9 cellular contexts compared by ENCODE assay signal in genomic region chr19:41192574-41193419, GRCh38. TPM values are rescaled to one million over a fixed set of nuclear protein-coding genes. Genes with fewer than 3 reads are reported as not detected.
DNase-seq lines count a peak whose midpoint lies in the region; ATAC-seq and TF ChIP-seq lines count a peak whose summit lies in the region.
"Had no signal": no experiment of that assay in that cellular context is flagged by ENCODE, and none has a peak within 500 bp of the region (broad histone marks: within the 10 kb centered on the region; RNA-seq: fewer than 3 reads in every experiment).

A gene with protein sequence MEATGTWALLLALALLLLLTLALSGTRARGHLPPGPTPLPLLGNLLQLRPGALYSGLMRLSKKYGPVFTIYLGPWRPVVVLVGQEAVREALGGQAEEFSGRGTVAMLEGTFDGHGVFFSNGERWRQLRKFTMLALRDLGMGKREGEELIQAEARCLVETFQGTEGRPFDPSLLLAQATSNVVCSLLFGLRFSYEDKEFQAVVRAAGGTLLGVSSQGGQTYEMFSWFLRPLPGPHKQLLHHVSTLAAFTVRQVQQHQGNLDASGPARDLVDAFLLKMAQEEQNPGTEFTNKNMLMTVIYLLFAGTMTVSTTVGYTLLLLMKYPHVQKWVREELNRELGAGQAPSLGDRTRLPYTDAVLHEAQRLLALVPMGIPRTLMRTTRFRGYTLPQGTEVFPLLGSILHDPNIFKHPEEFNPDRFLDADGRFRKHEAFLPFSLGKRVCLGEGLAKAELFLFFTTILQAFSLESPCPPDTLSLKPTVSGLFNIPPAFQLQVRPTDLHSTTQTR (plus strand): TSS chr19:41193219. CDS start chr19:41193265, 46 bp downstream.

- intact Hi-C loops in psoas muscle (cut with DNase I), result no loop called here

- H3K9me3 ChIP-seq in psoas muscle, result no peaks in the 10 kb centered on the region
- H3K9me3 ChIP-seq in WERI-Rb-1 (ENCODE audit: severe bottlenecking), result no peaks in the 10 kb centered on the region
- H3K9me3 ChIP-seq: neutrophil had no signal

- ATAC-seq in psoas muscle (no peak), GM21528 (IDR thresholded peaks at IDR 0.05; ENCODE audit: low FRiP score, unreplicated experiment) (no peak)

- H3K4me1 ChIP-seq in psoas muscle, result no peaks in the 10 kb centered on the region

- DNase-seq in H7, result peak; percentile 95
- peak; percentile 7 for DNase-seq in T-helper 9 cell
- peak; percentile 55 for DNase-seq in fibroblast of villous mesenchyme (ENCODE audit: low read depth)
- DNase-seq in psoas muscle, result no peak
- no peak for DNase-seq in inferior parietal cortex (ENCODE audit: extremely low spot score)
- DNase-seq in SHP77 (lab: John Stamatoyannopoulos, UW), result no peak
- no peak for DNase-seq in WERI-Rb-1

- no peak for TF ChIP-seq CTCF in fibroblast of villous mesenchyme (IDR thresholded peaks at IDR 0.05; ENCODE audit: insufficient read depth, low read depth, low read length)
- TF ChIP-seq CTCF in psoas muscle (IDR thresholded peaks at IDR 0.05), result no peak
- TF ChIP-seq CTCF in WERI-Rb-1 (IDR thresholded peaks at IDR 0.05; ENCODE audit: low read depth, low read length), result no peak

- WGBS in psoas muscle, 3 donors, result 3 to 4% (median 3%) methylated on average over 41 to 57 of the region's 57 CpGs

- H3K4me3 ChIP-seq in H7 (ENCODE audit: insufficient read depth, low read depth, low read length) (peak within 1 kb of the TSS; percentile 92), fibroblast of villous mesenchyme (ENCODE audit: low read depth, low read length) (peak within 1 kb of the TSS; percentile 68), psoas muscle (peak within 1 kb of the TSS; percentile 28), WERI-Rb-1 (ENCODE audit: low read depth, low read length) (no peak within 1 kb of the TSS)

- H3K27me3 ChIP-seq in H7 (ENCODE audit: control insufficient read depth, insufficient read depth, low read length) (no peaks in the 10 kb centered on the region), psoas muscle (ENCODE audit: insufficient read depth in 3 of 3, low read length in 2 of 3) (peaks cover 0 to 68% (median 17%) of the 10 kb centered on the region in 3 donors), WERI-Rb-1 (ENCODE audit: insufficient read depth, low read depth, severe bottlenecking) (no peaks in the 10 kb centered on the region)

- H3K27ac ChIP-seq in psoas muscle (no peak within 1 kb of the TSS), WERI-Rb-1 (no peak within 1 kb of the TSS)
- H3K27ac ChIP-seq: neutrophil had no signal

- peaks cover 24% of the 10 kb centered on the region for H3K36me3 ChIP-seq in H7 (replicated peaks; ENCODE audit: control insufficient read depth, insufficient read depth, low read length)
- no peaks in the 10 kb centered on the region for H3K36me3 ChIP-seq in psoas muscle (ENCODE audit: insufficient read depth in 1 of 2, low read depth in 1 of 2)
- no peaks in the 10 kb centered on the region for H3K36me3 ChIP-seq in WERI-Rb-1
- H3K36me3 ChIP-seq: neutrophil had no signal

RNA-seq across cellular contexts. Expression of the gene that starts here (rescaled TPM):
- total RNA-seq in H7 (2014; rRNA removed; shearing (Covaris generic)), result 60.4 and 108 TPM in 2 replicates
- 1.6 and 1.7 TPM in 2 replicates for total RNA-seq in fibroblast of villous mesenchyme
- 1 to 10 TPM in 1 of 4 donors, under 1 TPM in 3; 0.27 to 1.1 (median 0.62) TPM for total RNA-seq in psoas muscle
- under 1 TPM; 0.10 to 0.56 (median 0.26) TPM for polyA plus RNA-seq in psoas muscle

Comparison
In these comparisons a context has a peak if more than half of its experiments do, and no peak if none do; other contexts are left out.
1. RNA of the gene that starts here (total RNA-seq): 60.4 to 108 TPM in H7; 1.6 to 1.7 TPM in fibroblast of villous mesenchyme and 0.27 to 1.1 TPM in psoas muscle; every median in the first group is over 10 times any median in the second.
2. DNase-seq: peak in H7 (single experiment), T-helper 9 cell (single experiment) and fibroblast of villous mesenchyme (single experiment); none in psoas muscle (0 of 2), inferior parietal cortex (single experiment), SHP77 (0 of 2) and WERI-Rb-1 (single experiment).